1 cellular context compared by ENCODE assay signal in the genomic region with DNA sequence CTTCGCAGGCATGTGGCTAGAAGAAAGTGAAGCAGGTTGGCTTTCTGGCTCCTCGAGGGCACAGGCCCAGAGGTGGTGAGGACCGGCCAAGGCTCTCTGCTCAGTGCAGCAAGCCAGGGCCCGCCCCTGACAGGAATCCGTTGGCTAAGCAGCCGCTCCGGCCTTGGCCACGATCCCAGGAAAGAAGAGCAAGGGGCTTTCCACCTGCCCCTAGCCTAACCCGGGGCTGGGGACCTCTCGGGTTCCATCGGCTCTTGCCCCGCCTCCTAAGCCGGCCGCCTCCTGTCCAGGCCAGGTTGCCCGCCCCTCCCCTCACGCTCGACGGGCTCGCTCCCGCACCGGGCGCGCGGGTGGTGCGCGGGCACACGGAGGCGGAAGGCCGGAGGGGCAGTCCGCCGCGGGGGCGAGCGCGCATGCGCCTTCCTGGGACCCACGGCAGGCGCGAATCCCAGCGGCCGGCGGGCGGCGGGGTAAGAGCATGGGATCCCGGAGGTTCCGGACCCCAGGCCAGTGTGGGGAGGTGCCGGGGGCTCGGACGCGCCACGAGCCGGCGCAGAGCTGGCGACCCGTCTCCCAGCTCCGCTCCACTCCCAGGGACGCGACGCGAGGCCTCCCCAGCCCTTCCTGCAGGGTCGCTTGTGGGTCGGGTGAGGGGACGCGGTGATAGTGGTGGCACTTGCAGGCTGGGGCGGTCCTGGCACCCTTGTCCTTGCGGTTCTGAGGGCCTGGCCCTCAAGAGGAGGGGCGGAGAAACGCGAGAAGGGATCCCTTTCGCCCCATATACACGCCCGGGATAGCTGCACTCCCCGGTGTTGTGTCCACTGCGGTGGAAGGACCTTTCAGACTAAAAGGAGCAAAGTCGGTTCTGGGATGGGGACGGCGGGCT.
TF ChIP-seq lines count a peak whose summit lies in the region.

TSS of gene ALG6 (plus strand) at position 410 of the 886 bp plus-strand sequence. CDS start 3,351 bp downstream, outside the sequence.

TF ChIP-seq in HepG2, 621 proteins besides CTCF, POLR2A, EP300 and RAD21 (continued from another document and continues in another):
- no peak for TF ChIP-seq NR2F6 (IDR thresholded peaks at IDR 0.05)
- TF ChIP-seq NR2F6 (CRISPR knock-in tag; IDR thresholded peaks at IDR 0.05), result no peak
- TF ChIP-seq NFE2L2 (IDR thresholded peaks at IDR 0.05; ENCODE audit: low read length), result no peak
- no peak for TF ChIP-seq ARID2 (CRISPR knock-in tag; IDR thresholded peaks at IDR 0.05; ENCODE audit: borderline replicate concordance)
- TF ChIP-seq TFE3 (CRISPR knock-in tag; IDR thresholded peaks at IDR 0.05), result peak; percentile 17; the same call in 1 of the 2 replicates
- TF ChIP-seq ZKSCAN5 (CRISPR knock-in tag; IDR thresholded peaks at IDR 0.05), result no peak
- peak; percentile 33; the same call in 1 of the 2 replicates for TF ChIP-seq ZNF567 (CRISPR knock-in tag; IDR thresholded peaks at IDR 0.05; ENCODE audit: borderline replicate concordance)
- no peak for TF ChIP-seq JARID2 (CRISPR knock-in tag; IDR thresholded peaks at IDR 0.05; ENCODE audit: insufficient replicate concordance)
- TF ChIP-seq ZBTB21 (CRISPR knock-in tag; IDR thresholded peaks at IDR 0.05), result no peak
- peak; percentile 18; the same call in 1 of the 2 replicates for TF ChIP-seq SPEN (CRISPR knock-in tag; IDR thresholded peaks at IDR 0.05; ENCODE audit: low read depth)
- 0 out of 2 replicates have a peak, but pooled peaks have one; percentile 58 for TF ChIP-seq ZNF225 (CRISPR knock-in tag; IDR thresholded peaks at IDR 0.05)
- no peak for TF ChIP-seq RFX3 (CRISPR knock-in tag; IDR thresholded peaks at IDR 0.05)
- TF ChIP-seq ZNF331 (CRISPR knock-in tag; IDR thresholded peaks at IDR 0.05), result peak; percentile 26; the same call in 1 of the 2 replicates
- no peak for TF ChIP-seq SRSF4 (IDR thresholded peaks at IDR 0.05; ENCODE audit: low read depth, low read length, poor library complexity, severe bottlenecking)
- TF ChIP-seq, protein P1, sequence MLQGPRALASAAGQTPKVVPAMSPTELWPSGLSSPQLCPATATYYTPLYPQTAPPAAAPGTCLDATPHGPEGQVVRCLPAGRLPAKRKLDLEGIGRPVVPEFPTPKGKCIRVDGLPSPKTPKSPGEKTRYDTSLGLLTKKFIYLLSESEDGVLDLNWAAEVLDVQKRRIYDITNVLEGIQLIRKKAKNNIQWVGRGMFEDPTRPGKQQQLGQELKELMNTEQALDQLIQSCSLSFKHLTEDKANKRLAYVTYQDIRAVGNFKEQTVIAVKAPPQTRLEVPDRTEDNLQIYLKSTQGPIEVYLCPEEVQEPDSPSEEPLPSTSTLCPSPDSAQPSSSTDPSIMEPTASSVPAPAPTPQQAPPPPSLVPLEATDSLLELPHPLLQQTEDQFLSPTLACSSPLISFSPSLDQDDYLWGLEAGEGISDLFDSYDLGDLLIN (CRISPR knock-in tag; IDR thresholded peaks at IDR 0.05; ENCODE audit: borderline replicate concordance), result no peak
- TF ChIP-seq KDM2A (CRISPR knock-in tag; IDR thresholded peaks at IDR 0.05; ENCODE audit: borderline replicate concordance, low read depth), result peak; percentile 90
- no peak; the same call in 1 of the 2 replicates for TF ChIP-seq ZBTB34 (CRISPR knock-in tag; IDR thresholded peaks at IDR 0.05)
- TF ChIP-seq KDM6A (CRISPR knock-in tag; IDR thresholded peaks at IDR 0.05; ENCODE audit: low read depth), result 0 out of 2 replicates have a peak, but pooled peaks have one; percentile 0
- no peak for TF ChIP-seq AGO1 (IDR thresholded peaks at IDR 0.05; ENCODE audit: low read depth, low read length, poor library complexity, severe bottlenecking)
- TF ChIP-seq ZBTB7B (CRISPR knock-in tag; IDR thresholded peaks at IDR 0.05), result peak; percentile 83; the same call in 1 of the 2 replicates
- no peak for TF ChIP-seq ZFP36 (IDR thresholded peaks at IDR 0.05; ENCODE audit: borderline replicate concordance, low read depth, low read length, partially characterized antibody)
- TF ChIP-seq ZNF513 (CRISPR knock-in tag; conservative IDR thresholded peaks at IDR 0.05), result no peak
- TF ChIP-seq SIX1 (CRISPR knock-in tag; IDR thresholded peaks at IDR 0.05; ENCODE audit: borderline replicate concordance), result no peak
- peak; percentile 74; the same call in 1 of the 2 replicates for TF ChIP-seq ZNF232 (CRISPR knock-in tag; IDR thresholded peaks at IDR 0.05; ENCODE audit: borderline replicate concordance)
- TF ChIP-seq FOXO1 (CRISPR knock-in tag; IDR thresholded peaks at IDR 0.05), result no peak; the same call in 1 of the 2 replicates
- no peak for TF ChIP-seq DNMT1 (CRISPR knock-in tag; IDR thresholded peaks at IDR 0.05)
- TF ChIP-seq ZBTB39 (CRISPR knock-in tag; IDR thresholded peaks at IDR 0.05), result no peak
- TF ChIP-seq, protein P2, sequence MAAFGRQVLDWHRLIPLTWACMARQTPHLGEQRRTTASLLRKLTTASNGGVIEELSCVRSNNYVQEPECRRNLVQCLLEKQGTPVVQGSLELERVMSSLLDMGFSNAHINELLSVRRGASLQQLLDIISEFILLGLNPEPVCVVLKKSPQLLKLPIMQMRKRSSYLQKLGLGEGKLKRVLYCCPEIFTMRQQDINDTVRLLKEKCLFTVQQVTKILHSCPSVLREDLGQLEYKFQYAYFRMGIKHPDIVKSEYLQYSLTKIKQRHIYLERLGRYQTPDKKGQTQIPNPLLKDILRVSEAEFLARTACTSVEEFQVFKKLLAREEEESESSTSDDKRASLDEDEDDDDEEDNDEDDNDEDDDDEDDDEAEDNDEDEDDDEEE (CRISPR knock-in tag; IDR thresholded peaks at IDR 0.05), result peak; percentile 87; the same call in 1 of the 2 replicates
- TF ChIP-seq RFX5 (IDR thresholded peaks at IDR 0.05; ENCODE audit: low read depth, low read length), result no peak
- TF ChIP-seq HOXA9 (CRISPR knock-in tag; IDR thresholded peaks at IDR 0.05; ENCODE audit: borderline replicate concordance), result no peak
- TF ChIP-seq, protein P3, sequence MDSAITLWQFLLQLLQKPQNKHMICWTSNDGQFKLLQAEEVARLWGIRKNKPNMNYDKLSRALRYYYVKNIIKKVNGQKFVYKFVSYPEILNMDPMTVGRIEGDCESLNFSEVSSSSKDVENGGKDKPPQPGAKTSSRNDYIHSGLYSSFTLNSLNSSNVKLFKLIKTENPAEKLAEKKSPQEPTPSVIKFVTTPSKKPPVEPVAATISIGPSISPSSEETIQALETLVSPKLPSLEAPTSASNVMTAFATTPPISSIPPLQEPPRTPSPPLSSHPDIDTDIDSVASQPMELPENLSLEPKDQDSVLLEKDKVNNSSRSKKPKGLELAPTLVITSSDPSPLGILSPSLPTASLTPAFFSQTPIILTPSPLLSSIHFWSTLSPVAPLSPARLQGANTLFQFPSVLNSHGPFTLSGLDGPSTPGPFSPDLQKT (CRISPR knock-in tag; IDR thresholded peaks at IDR 0.05; ENCODE audit: borderline replicate concordance), result no peak
- TF ChIP-seq ZNF326 (CRISPR knock-in tag; IDR thresholded peaks at IDR 0.05; ENCODE audit: borderline replicate concordance), result no peak
- peak; percentile 68; the same call in 1 of the 2 replicates for TF ChIP-seq MTF2 (CRISPR knock-in tag; IDR thresholded peaks at IDR 0.05; ENCODE audit: borderline replicate concordance)
- no peak; the same call in 1 of the 2 replicates for TF ChIP-seq ARID5B (CRISPR knock-in tag; IDR thresholded peaks at IDR 0.05)
- no peak for TF ChIP-seq RBAK (CRISPR knock-in tag; IDR thresholded peaks at IDR 0.05)
- TF ChIP-seq, protein P4, sequence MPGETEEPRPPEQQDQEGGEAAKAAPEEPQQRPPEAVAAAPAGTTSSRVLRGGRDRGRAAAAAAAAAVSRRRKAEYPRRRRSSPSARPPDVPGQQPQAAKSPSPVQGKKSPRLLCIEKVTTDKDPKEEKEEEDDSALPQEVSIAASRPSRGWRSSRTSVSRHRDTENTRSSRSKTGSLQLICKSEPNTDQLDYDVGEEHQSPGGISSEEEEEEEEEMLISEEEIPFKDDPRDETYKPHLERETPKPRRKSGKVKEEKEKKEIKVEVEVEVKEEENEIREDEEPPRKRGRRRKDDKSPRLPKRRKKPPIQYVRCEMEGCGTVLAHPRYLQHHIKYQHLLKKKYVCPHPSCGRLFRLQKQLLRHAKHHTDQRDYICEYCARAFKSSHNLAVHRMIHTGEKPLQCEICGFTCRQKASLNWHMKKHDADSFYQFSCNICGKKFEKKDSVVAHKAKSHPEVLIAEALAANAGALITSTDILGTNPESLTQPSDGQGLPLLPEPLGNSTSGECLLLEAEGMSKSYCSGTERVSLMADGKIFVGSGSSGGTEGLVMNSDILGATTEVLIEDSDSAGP (CRISPR knock-in tag; IDR thresholded peaks at IDR 0.05; ENCODE audit: borderline replicate concordance), result peak; percentile 85
- no peak for TF ChIP-seq ZNF564 (CRISPR knock-in tag; IDR thresholded peaks at IDR 0.05)
- no peak for TF ChIP-seq NFE2L1 (CRISPR knock-in tag; IDR thresholded peaks at IDR 0.05; ENCODE audit: borderline replicate concordance)
- no peak for TF ChIP-seq NFIB (CRISPR knock-in tag; IDR thresholded peaks at IDR 0.05; ENCODE audit: borderline replicate concordance)
